9 cellular contexts compared by ENCODE assay signal in the genomic region with DNA sequence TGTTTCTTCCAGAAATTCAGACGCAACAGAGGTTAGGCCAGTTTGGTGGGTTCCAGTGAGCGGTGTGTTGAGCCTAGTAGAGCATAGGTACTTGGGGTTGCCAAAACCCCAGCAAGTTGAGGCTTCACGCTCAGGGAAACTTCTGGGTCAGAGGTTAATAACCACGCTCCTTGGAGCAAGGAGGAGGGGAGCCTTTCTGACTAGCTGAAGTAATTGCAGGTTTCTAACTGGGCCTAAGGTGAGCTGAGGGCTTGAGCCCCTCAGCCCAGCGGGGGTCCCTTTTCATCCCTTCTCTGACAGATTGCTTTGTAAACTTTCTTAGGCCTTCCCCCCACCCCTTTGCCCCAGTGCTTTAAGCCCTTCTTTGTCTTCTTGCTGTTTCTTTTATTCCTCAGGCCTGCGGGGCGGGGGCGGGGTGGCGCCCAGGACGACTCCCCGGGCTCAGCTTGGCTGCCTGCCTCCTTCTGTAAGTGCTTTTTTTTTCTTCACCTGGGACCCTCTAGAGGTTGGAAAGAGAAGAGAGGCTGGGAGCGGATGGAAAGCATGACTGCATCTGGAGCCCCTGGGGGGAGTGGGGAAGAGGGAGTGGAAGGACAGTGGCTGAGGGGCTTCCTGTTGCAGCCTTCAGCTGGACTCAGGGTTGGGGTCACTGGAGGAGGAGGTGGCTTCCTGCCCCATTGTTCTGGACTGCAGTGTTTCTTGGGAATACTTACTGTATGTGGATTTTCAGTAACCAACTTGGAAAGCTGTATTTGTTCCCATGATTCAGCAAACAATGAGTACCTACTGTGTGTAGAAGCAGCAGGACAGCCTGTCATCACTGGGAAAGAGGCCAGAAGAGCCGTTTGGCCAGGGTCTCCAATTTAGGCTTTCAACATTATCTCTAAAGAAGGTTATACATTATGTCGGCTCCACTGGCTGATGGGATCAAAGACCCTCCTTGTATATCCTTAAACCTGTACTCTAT. TPM values are rescaled to one million over a fixed set of nuclear protein-coding genes. Genes with fewer than 3 reads are reported as not detected.
DNase-seq lines count a peak whose midpoint lies in the region; ATAC-seq and TF ChIP-seq lines count a peak whose summit lies in the region.
"Had no signal": no experiment of that assay in that cellular context is flagged by ENCODE, and none has a peak within 500 bp of the region (broad histone marks: within the 10 kb centered on the region; RNA-seq: fewer than 3 reads in every experiment).

No MANE protein-coding gene starts in this region.

- H3K9me3 ChIP-seq in NT2/D1 (ENCODE audit: insufficient read depth, low read length), result peaks cover 8% of the 10 kb centered on the region

- peaks cover 83% of the 10 kb centered on the region for H3K27me3 ChIP-seq in NT2/D1 (ENCODE audit: insufficient read depth, insufficient read length)

- no peak overlapping the region for H3K4me3 ChIP-seq in NT2/D1 (ENCODE audit: insufficient read length, low read depth)

- H3K9me3 Mint-ChIP-seq in progenitor cell of endocrine pancreas (ENCODE audit: low read depth), result peaks cover 9% of the 10 kb centered on the region

- H3K4me1 ChIP-seq in NT2/D1 (ENCODE audit: insufficient read depth, insufficient read length), result peaks cover 13% of the 10 kb centered on the region

- H3K9ac ChIP-seq in NT2/D1 (ENCODE audit: insufficient read length, low read depth), result no peak overlapping the region

- ATAC-seq in esophagus mucosa (peak; percentile 10), omental fat pad (ENCODE audit: low FRiP score) (no peak)

- peaks cover 56% of the 10 kb centered on the region for H3K4me1 Mint-ChIP-seq in progenitor cell of endocrine pancreas (ENCODE audit: low read depth)

- H3K27me3 Mint-ChIP-seq in progenitor cell of endocrine pancreas, result no peaks in the 10 kb centered on the region

- peak overlapping the region; percentile 99 for H3K27ac Mint-ChIP-seq in progenitor cell of endocrine pancreas

- TF ChIP-seq CTCF in progenitor cell of endocrine pancreas (IDR thresholded peaks at IDR 0.05; ENCODE audit: unreplicated experiment) (peak; percentile 36), omental fat pad (IDR thresholded peaks at IDR 0.05) (no peak), GM20000 (IDR thresholded peaks at IDR 0.05; ENCODE audit: extremely low read depth, missing control alignments) (no peak)

- H3K36me3 Mint-ChIP-seq in progenitor cell of endocrine pancreas (ENCODE audit: insufficient read depth), result peaks cover 17% of the 10 kb centered on the region

- peaks cover 9% of the 10 kb centered on the region for H3K36me3 ChIP-seq in NT2/D1 (ENCODE audit: insufficient read depth, insufficient read length, low read length)

- DNase-seq in DMS79 treated with DMSO at 0.1 percent for 48 hours (lab: John Stamatoyannopoulos, UW) (peak; percentile 89), NT2/D1 (ENCODE audit: low read depth, low spot score) (peak; percentile 92), progenitor cell of endocrine pancreas (ENCODE audit: low spot score, unreplicated experiment) (peak; percentile 15), KG1 (lab: John Stamatoyannopoulos, UW) (no peak), OCI-M2 (lab: John Stamatoyannopoulos, UW; ENCODE audit: unreplicated experiment) (no peak), omental fat pad (ENCODE audit: low spot score) (no peak), GM20000 (ENCODE audit: low spot score) (no peak)
- DNase-seq: SHP77 treated with DMSO at 0.1 percent for 48 hours had no signal

- peak overlapping the region; percentile 96 for H3K4me3 Mint-ChIP-seq in progenitor cell of endocrine pancreas (ENCODE audit: low read depth)

RNA-seq across cellular contexts. Expression of a gene that starts 1.4 kb away (rescaled TPM):
- total RNA-seq in esophagus mucosa (23.7 TPM), progenitor cell of endocrine pancreas (13.7 and 13.9 TPM in 2 replicates), omental fat pad (10 to 100 TPM; 16.7 to 24.0 (median 18.4) TPM)

RNA-seq across cellular contexts. Expression of a gene that starts 26.9 kb away (rescaled TPM):
- total RNA-seq in esophagus mucosa, result 96.2 TPM
- 201 and 212 TPM in 2 replicates for total RNA-seq in progenitor cell of endocrine pancreas
- total RNA-seq in omental fat pad, result 100 to 1,000 TPM in 1 of 4 donors, 10 to 100 TPM in 3; 70.7 to 101 (median 78.8) TPM

RNA-seq across cellular contexts. Expression of a gene that starts 53.5 kb away (rescaled TPM):
- total RNA-seq in esophagus mucosa (25.6 TPM), progenitor cell of endocrine pancreas (12.9 and 13.6 TPM in 2 replicates), omental fat pad (10 to 100 TPM in 1 of 4 donors, 1 to 10 TPM in 3; 5.0 to 13.2 (median 7.5) TPM)

Comparison
In these comparisons a context has a peak if more than half of its experiments do, and no peak if none do; other contexts are left out.
1. DNase-seq: peak in DMS79 treated with DMSO at 0.1 percent for 48 hours (single experiment), NT2/D1 (single experiment) and progenitor cell of endocrine pancreas (single experiment); none in KG1 (single experiment), OCI-M2 (single experiment), omental fat pad (single experiment) and GM20000 (single experiment).